In the genomic region with DNA sequence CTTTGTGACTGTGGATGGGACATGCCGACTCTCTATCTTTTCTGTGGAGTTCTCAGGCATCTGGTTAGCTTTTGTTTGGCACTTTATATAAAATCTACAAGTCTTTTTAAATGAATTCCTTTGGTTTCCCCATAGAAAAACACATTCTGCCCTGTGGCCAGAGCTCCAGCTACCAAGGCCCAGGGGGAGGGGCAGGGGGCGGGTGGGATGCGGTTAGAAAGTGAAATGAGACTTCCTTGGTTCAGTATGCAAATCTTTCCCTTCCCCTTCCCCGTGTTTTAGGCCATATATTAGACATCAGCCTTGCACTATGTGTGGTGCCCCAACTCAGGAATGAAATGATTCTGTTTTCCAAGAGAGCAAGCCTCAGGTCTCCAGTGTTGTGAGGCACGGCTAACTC, we compare ENCODE assay signal across 21 cellular contexts.
"Had no signal": no experiment of that assay in that cellular context is flagged by ENCODE, and none has a peak within 500 bp of the region (broad histone marks: within the 10 kb centered on the region; RNA-seq: fewer than 3 reads in every experiment).

No MANE protein-coding gene starts in this region.

- H3K4me3 ChIP-seq: colonic mucosa, left lung, lower lobe of right lung, ovary, psoas muscle, right lobe of liver, tibial artery, upper lobe of left lung, uterus had no signal

- H3K4me1 ChIP-seq: colonic mucosa, foreskin keratinocyte, left lung, lower lobe of right lung, psoas muscle, right lobe of liver, upper lobe of left lung, uterus had no signal

- H3K9me3 ChIP-seq: colonic mucosa, left lung, lower lobe of right lung, ovary, psoas muscle, right lobe of liver, tibial artery, upper lobe of left lung, uterus had no signal

- DNase-seq: colonic mucosa; dermis blood vessel endothelial cell; erythroblast; foreskin keratinocyte; immature natural killer cell; left lung; lower lobe of right lung; naive B cell; ovary; psoas muscle; retina; right lobe of liver; stimulated activated CD4-positive, alpha-beta T cell treated with anti-CD3 and anti-CD28 coated beads, Interleukin-4, amount 100 ng/mL, for 1 hour; stimulated activated CD8-positive, alpha-beta memory T cell treated with anti-CD3 and anti-CD28 coated beads, Interleukin-4, amount 100 ng/mL, for 48 hours; stimulated activated naive CD8-positive, alpha-beta T cell treated with anti-CD3 and anti-CD28 coated beads, Interleukin-15, Interleukin-2, amounts not matched to agents 100 U/mL and 50 U/mL, for 24 hours; tibial artery; upper lobe of left lung; uterus had no signal

- H3K4me3 Mint-ChIP-seq: immature natural killer cell; memory B cell; naive B cell; nephron; stimulated activated effector memory CD8-positive, alpha-beta T cell treated with anti-CD3 and anti-CD28 coated beads, Interleukin-12 subunit alpha, Interleukin-12 subunit beta, amount 100 ng/mL, for 72 hours had no signal

- H3K27ac Mint-ChIP-seq: immature natural killer cell; memory B cell; naive B cell; nephron; stimulated activated effector memory CD8-positive, alpha-beta T cell treated with anti-CD3 and anti-CD28 coated beads, Interleukin-12 subunit alpha, Interleukin-12 subunit beta, amount 100 ng/mL, for 72 hours had no signal

- H3K27ac ChIP-seq: colonic mucosa, foreskin keratinocyte, left lung, lower lobe of right lung, psoas muscle, right lobe of liver, tibial artery, upper lobe of left lung, uterus had no signal

- H3K27me3 ChIP-seq: colonic mucosa, ovary, upper lobe of left lung had no signal

- H3K9me3 Mint-ChIP-seq: immature natural killer cell; nephron; stimulated activated effector memory CD8-positive, alpha-beta T cell treated with anti-CD3 and anti-CD28 coated beads, Interleukin-12 subunit alpha, Interleukin-12 subunit beta, amount 100 ng/mL, for 72 hours had no signal

- ATAC-seq: foreskin keratinocyte; left lung; lower lobe of right lung; psoas muscle; right lobe of liver; stimulated activated effector memory CD8-positive, alpha-beta T cell treated with anti-CD3 and anti-CD28 coated beads, Interleukin-12 subunit alpha, Interleukin-12 subunit beta, amount 100 ng/mL, for 72 hours; stimulated activated naive CD8-positive, alpha-beta T cell treated with anti-CD3 and anti-CD28 coated beads, Interleukin-15, Interleukin-2, amounts not matched to agents 100 U/mL and 50 U/mL, for 24 hours had no signal

- H3K36me3 ChIP-seq: colonic mucosa, left lung, lower lobe of right lung, ovary, right lobe of liver, tibial artery, upper lobe of left lung, uterus had no signal

- H3K4me1 Mint-ChIP-seq: immature natural killer cell; memory B cell; naive B cell; nephron; stimulated activated effector memory CD8-positive, alpha-beta T cell treated with anti-CD3 and anti-CD28 coated beads, Interleukin-12 subunit alpha, Interleukin-12 subunit beta, amount 100 ng/mL, for 72 hours had no signal

- H3K36me3 Mint-ChIP-seq: immature natural killer cell; memory B cell; naive B cell; stimulated activated effector memory CD8-positive, alpha-beta T cell treated with anti-CD3 and anti-CD28 coated beads, Interleukin-12 subunit alpha, Interleukin-12 subunit beta, amount 100 ng/mL, for 72 hours had no signal
